11 cellular contexts compared by ENCODE assay signal in the genomic region with DNA sequence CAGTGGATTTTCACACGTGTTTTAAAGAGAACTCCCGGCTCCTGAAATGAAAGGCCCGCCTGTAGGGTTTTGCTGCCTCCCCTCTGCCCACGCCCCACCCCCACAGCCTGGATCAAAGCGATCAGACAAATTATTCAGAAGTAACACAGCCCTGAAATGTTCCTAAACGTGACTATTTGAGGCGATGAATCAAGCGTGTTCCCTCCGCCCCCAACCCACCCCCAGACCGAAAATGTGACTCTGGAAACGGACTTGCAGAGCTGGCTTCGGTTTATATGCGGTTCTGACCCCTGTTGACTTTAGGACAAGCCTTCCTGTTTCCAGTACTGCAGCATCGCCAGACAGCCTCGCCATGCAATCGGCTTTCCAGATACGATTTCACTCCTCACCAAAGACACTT. TPM values are rescaled to one million over a fixed set of nuclear protein-coding genes. Genes with fewer than 3 reads are reported as not detected.
DNase-seq lines count a peak whose midpoint lies in the region; ATAC-seq and TF ChIP-seq lines count a peak whose summit lies in the region.
"Had no signal": no experiment of that assay in that cellular context is flagged by ENCODE, and none has a peak within 500 bp of the region (broad histone marks: within the 10 kb centered on the region; RNA-seq: fewer than 3 reads in every experiment).

No MANE protein-coding gene starts in this region.

- H3K27ac Mint-ChIP-seq in effector memory CD8-positive, alpha-beta T cell, result no peak overlapping the region
- H3K27ac Mint-ChIP-seq in naive thymus-derived CD4-positive, alpha-beta T cell, result no peak overlapping the region

- H3K9me3 Mint-ChIP-seq in effector memory CD8-positive, alpha-beta T cell, result no peaks in the 10 kb centered on the region
- peaks cover 0 to 20% (median 13%) of the 10 kb centered on the region in 11 donors for H3K9me3 Mint-ChIP-seq in naive thymus-derived CD4-positive, alpha-beta T cell

- no peaks in the 10 kb centered on the region for H3K9me3 ChIP-seq in naive thymus-derived CD4-positive, alpha-beta T cell (ENCODE audit: control insufficient read depth in 2 of 3, low read length in 3 of 3)
- peaks cover 5% of the 10 kb centered on the region for H3K9me3 ChIP-seq in thoracic aorta

- no peak overlapping the region for H3K27ac ChIP-seq in naive thymus-derived CD4-positive, alpha-beta T cell (ENCODE audit: low read depth, low read length)
- no peak overlapping the region for H3K27ac ChIP-seq in thoracic aorta

- no peaks in the 10 kb centered on the region for H3K36me3 ChIP-seq in naive thymus-derived CD4-positive, alpha-beta T cell (ENCODE audit: control insufficient read depth in 2 of 3, insufficient read depth in 3 of 3, low read length in 3 of 3)
- H3K36me3 ChIP-seq in thoracic aorta, result no peaks in the 10 kb centered on the region

- H3K36me3 Mint-ChIP-seq in effector memory CD8-positive, alpha-beta T cell (ENCODE audit: insufficient read depth), result no peaks in the 10 kb centered on the region
- H3K36me3 Mint-ChIP-seq in naive thymus-derived CD4-positive, alpha-beta T cell, result peaks cover 0 to 15% (median 15%) of the 10 kb centered on the region in 5 donors

- no peak for ATAC-seq in effector memory CD8-positive, alpha-beta T cell (replicated peaks)
- ATAC-seq in naive thymus-derived CD4-positive, alpha-beta T cell, result no peak
- ATAC-seq in thoracic aorta (ENCODE audit: insufficient number of reproducible peaks, low FRiP score, low read depth) (no peak), HG02678 (IDR thresholded peaks at IDR 0.05; ENCODE audit: unreplicated experiment) (no peak)

- H3K27me3 Mint-ChIP-seq in effector memory CD8-positive, alpha-beta T cell, result peaks cover 60 to 70% of the 10 kb centered on the region in 2 donors
- peaks cover 54 to 65% (median 61%) of the 10 kb centered on the region in 5 donors for H3K27me3 Mint-ChIP-seq in naive thymus-derived CD4-positive, alpha-beta T cell

- POLR2A ChIA-PET in naive thymus-derived CD4-positive, alpha-beta T cell (lab: Charles Lee), result no interaction called here

- peak; percentile 59 to 62 for DNase-seq in activated CD4-positive, alpha-beta T cell treated with anti-CD3 and anti-CD28 coated beads for 4 hours
- DNase-seq in activated CD4-positive, alpha-beta T cell treated with anti-CD3 and anti-CD28 coated beads, Interleukin-2, amount 50 U/mL, for 1 hour, result no peak
- DNase-seq in effector memory CD8-positive, alpha-beta T cell, result no peak
- no peak for DNase-seq in naive thymus-derived CD4-positive, alpha-beta T cell
- DNase-seq in thoracic aorta (ENCODE audit: low spot score), result no peak
- no peak for DNase-seq in cerebellum (ENCODE audit: low spot score)
- no peak for DNase-seq in GF-D8 (lab: John Stamatoyannopoulos, UW)
- DNase-seq: activated CD4-positive, CD25-positive, alpha-beta regulatory T cell treated with anti-CD3 and anti-CD28 coated beads, Interleukin-2, amount 50 U/mL, for 72 hours; NCI-H2081 had no signal

- peak overlapping the region; percentile 45 for H3K4me3 ChIP-seq in naive thymus-derived CD4-positive, alpha-beta T cell (ENCODE audit: low read length)
- H3K4me3 ChIP-seq in thoracic aorta, result peak overlapping the region; percentile 75

- no peak for TF ChIP-seq CTCF in thoracic aorta (IDR thresholded peaks at IDR 0.05)

- peaks cover 4 to 10% of the 10 kb centered on the region in 2 donors for H3K27me3 ChIP-seq in naive thymus-derived CD4-positive, alpha-beta T cell (ENCODE audit: control insufficient read depth in 2 of 2, insufficient read depth in 2 of 2, low read length in 2 of 2)
- no peaks in the 10 kb centered on the region for H3K27me3 ChIP-seq in thoracic aorta (replicated peaks; ENCODE audit: insufficient read depth)

- H3K4me3 Mint-ChIP-seq in effector memory CD8-positive, alpha-beta T cell, result peak overlapping the region; percentile 6 to 13
- peak overlapping the region in 9 of 10 donors; percentile 66 to 82 (median 79) for H3K4me3 Mint-ChIP-seq in naive thymus-derived CD4-positive, alpha-beta T cell

- CTCF ChIA-PET in naive thymus-derived CD4-positive, alpha-beta T cell (lab: Charles Lee), result no interaction called here

- intact Hi-C loops in naive thymus-derived CD4-positive, alpha-beta T cell (cut with micrococcal nuclease), result no loop called here

- H3K4me1 ChIP-seq in naive thymus-derived CD4-positive, alpha-beta T cell (ENCODE audit: control insufficient read depth in 2 of 2, insufficient read depth in 2 of 2, low read length in 2 of 2), result no peaks in the 10 kb centered on the region
- H3K4me1 ChIP-seq in thoracic aorta (ENCODE audit: control insufficient read depth in 1 of 2, low read depth in 2 of 2), result no peaks in the 10 kb centered on the region

- peaks cover 0 to 2% of the 10 kb centered on the region in 2 donors for H3K4me1 Mint-ChIP-seq in effector memory CD8-positive, alpha-beta T cell (ENCODE audit: low read depth in 2 of 2)
- H3K4me1 Mint-ChIP-seq in naive thymus-derived CD4-positive, alpha-beta T cell, result peaks cover 0 to 13% (median 4%) of the 10 kb centered on the region in 7 donors

RNA-seq across cellular contexts. Expression of a gene that starts 28.8 kb away (rescaled TPM):
- total RNA-seq in naive thymus-derived CD4-positive, alpha-beta T cell, result not detected
- not detected for polyA plus RNA-seq in naive thymus-derived CD4-positive, alpha-beta T cell
- total RNA-seq in thoracic aorta, result not detected
- total RNA-seq in cerebellum, result not detected
- total RNA-seq: frontal cortex had no signal

Comparison
In these comparisons a context has a peak if more than half of its experiments do, and no peak if none do; other contexts are left out.
1. DNase-seq: peak in activated CD4-positive, alpha-beta T cell treated with anti-CD3 and anti-CD28 coated beads for 4 hours (2 of 2); none in activated CD4-positive, alpha-beta T cell treated with anti-CD3 and anti-CD28 coated beads, Interleukin-2, amount 50 U/mL, for 1 hour (single experiment), effector memory CD8-positive, alpha-beta T cell (0 of 3), naive thymus-derived CD4-positive, alpha-beta T cell (0 of 9), thoracic aorta (single experiment), cerebellum (single experiment) and GF-D8 (single experiment).